1 cellular context compared by ENCODE assay signal in genomic region chr1:182262425-182262824, GRCh38.
TF ChIP-seq lines count a peak whose summit lies in the region.

No MANE protein-coding gene starts in this region.

TF ChIP-seq in K562, 482 proteins besides CTCF, POLR2A, EP300 and RAD21 (continued from another document and continues in another):
- no peak for TF ChIP-seq TFAM (CRISPR knock-in tag; conservative IDR thresholded peaks at IDR 0.05)
- TF ChIP-seq ZFX (CRISPR knock-in tag; IDR thresholded peaks at IDR 0.05), result no peak
- no peak for TF ChIP-seq RBM25 (IDR thresholded peaks at IDR 0.05; ENCODE audit: low read depth, low read length, severe bottlenecking)
- no peak for TF ChIP-seq MIER1 (IDR thresholded peaks at IDR 0.05; ENCODE audit: low read depth)
- no peak for TF ChIP-seq KDM4B (IDR thresholded peaks at IDR 0.05; ENCODE audit: borderline replicate concordance in 2 of 2, low read depth in 1 of 2)
- TF ChIP-seq ZNF436 (CRISPR knock-in tag; IDR thresholded peaks at IDR 0.05), result no peak
- TF ChIP-seq ELF1 (tag; IDR thresholded peaks at IDR 0.05), result no peak
- TF ChIP-seq SOX6 (IDR thresholded peaks at IDR 0.05), result peak; percentile 44; the same call in 1 of the 2 replicates
- no peak for TF ChIP-seq KAT8 (IDR thresholded peaks at IDR 0.05; ENCODE audit: low read depth)
- peak; percentile 87 for TF ChIP-seq DPF2 (IDR thresholded peaks at IDR 0.05)
- no peak for TF ChIP-seq ZNF507 (tag; conservative IDR thresholded peaks at IDR 0.05)
- no peak for TF ChIP-seq PCBP2 (IDR thresholded peaks at IDR 0.05; ENCODE audit: low read depth, low read length, poor library complexity, severe bottlenecking)
- no peak for TF ChIP-seq ZC3H11A (IDR thresholded peaks at IDR 0.05; ENCODE audit: low read depth, low read length)
- TF ChIP-seq EGR1 (conservative IDR thresholded peaks at IDR 0.05), result no peak
- TF ChIP-seq PTTG1 (tag; IDR thresholded peaks at IDR 0.05; ENCODE audit: low read depth), result no peak
- TF ChIP-seq NFATC3 (IDR thresholded peaks at IDR 0.05), result no peak
- TF ChIP-seq KLF1 (tag; IDR thresholded peaks at IDR 0.05), result no peak
- no peak for TF ChIP-seq ZNF280B (CRISPR knock-in tag; IDR thresholded peaks at IDR 0.05)
- no peak for TF ChIP-seq POLR2B (IDR thresholded peaks at IDR 0.05; ENCODE audit: low read depth, partially characterized antibody)
- no peak for TF ChIP-seq RBFOX2 (IDR thresholded peaks at IDR 0.05; ENCODE audit: low read depth, low read length)
- TF ChIP-seq ZC3H4 (CRISPR knock-in tag; IDR thresholded peaks at IDR 0.05; ENCODE audit: borderline replicate concordance), result no peak
- TF ChIP-seq POU5F1 (IDR thresholded peaks at IDR 0.05; ENCODE audit: borderline replicate concordance, low read depth, low read length, partially characterized antibody), result no peak
- TF ChIP-seq GATAD2B (IDR thresholded peaks at IDR 0.05; ENCODE audit: borderline replicate concordance), result no peak; the same call in 1 of the 2 replicates
- TF ChIP-seq SRSF3 (IDR thresholded peaks at IDR 0.05; ENCODE audit: insufficient read depth, low read length), result no peak
- no peak for TF ChIP-seq NRF1 (conservative IDR thresholded peaks at IDR 0.05 in 1 of 2, IDR thresholded peaks at IDR 0.05 in 1 of 2)
- TF ChIP-seq, protein P1, sequence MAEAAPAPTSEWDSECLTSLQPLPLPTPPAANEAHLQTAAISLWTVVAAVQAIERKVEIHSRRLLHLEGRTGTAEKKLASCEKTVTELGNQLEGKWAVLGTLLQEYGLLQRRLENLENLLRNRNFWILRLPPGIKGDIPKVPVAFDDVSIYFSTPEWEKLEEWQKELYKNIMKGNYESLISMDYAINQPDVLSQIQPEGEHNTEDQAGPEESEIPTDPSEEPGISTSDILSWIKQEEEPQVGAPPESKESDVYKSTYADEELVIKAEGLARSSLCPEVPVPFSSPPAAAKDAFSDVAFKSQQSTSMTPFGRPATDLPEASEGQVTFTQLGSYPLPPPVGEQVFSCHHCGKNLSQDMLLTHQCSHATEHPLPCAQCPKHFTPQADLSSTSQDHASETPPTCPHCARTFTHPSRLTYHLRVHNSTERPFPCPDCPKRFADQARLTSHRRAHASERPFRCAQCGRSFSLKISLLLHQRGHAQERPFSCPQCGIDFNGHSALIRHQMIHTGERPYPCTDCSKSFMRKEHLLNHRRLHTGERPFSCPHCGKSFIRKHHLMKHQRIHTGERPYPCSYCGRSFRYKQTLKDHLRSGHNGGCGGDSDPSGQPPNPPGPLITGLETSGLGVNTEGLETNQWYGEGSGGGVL (CRISPR knock-in tag; IDR thresholded peaks at IDR 0.05), result no peak
- TF ChIP-seq MLX (CRISPR knock-in tag; conservative IDR thresholded peaks at IDR 0.05), result no peak
- TF ChIP-seq CEBPB (tag; IDR thresholded peaks at IDR 0.05), result no peak
- TF ChIP-seq EHMT2 (IDR thresholded peaks at IDR 0.05), result peak; percentile 47; the same call in 1 of the 2 replicates
- TF ChIP-seq ZNF311 (CRISPR knock-in tag; IDR thresholded peaks at IDR 0.05), result no peak
- no peak for TF ChIP-seq SMAD2 (IDR thresholded peaks at IDR 0.05; ENCODE audit: low read depth, low read length)
- no peak for TF ChIP-seq HBP1 (CRISPR knock-in tag; IDR thresholded peaks at IDR 0.05)
- TF ChIP-seq TRIM24 (IDR thresholded peaks at IDR 0.05), result peak in 1 of 2 experiments; percentile 35; a peak in 1 of 4 replicates
- no peak for TF ChIP-seq ZSCAN29 (IDR thresholded peaks at IDR 0.05)
- TF ChIP-seq, protein P2, sequence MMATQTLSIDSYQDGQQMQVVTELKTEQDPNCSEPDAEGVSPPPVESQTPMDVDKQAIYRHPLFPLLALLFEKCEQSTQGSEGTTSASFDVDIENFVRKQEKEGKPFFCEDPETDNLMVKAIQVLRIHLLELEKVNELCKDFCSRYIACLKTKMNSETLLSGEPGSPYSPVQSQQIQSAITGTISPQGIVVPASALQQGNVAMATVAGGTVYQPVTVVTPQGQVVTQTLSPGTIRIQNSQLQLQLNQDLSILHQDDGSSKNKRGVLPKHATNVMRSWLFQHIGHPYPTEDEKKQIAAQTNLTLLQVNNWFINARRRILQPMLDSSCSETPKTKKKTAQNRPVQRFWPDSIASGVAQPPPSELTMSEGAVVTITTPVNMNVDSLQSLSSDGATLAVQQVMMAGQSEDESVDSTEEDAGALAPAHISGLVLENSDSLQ (IDR thresholded peaks at IDR 0.05), result peak; percentile 77
- TF ChIP-seq KDM1A (IDR thresholded peaks at IDR 0.05), result peak; percentile 41 to 69; a peak in 1 of 4 replicates
- TF ChIP-seq ZNF324 (CRISPR knock-in tag; IDR thresholded peaks at IDR 0.05), result no peak
- TF ChIP-seq ZNF124 (CRISPR knock-in tag; IDR thresholded peaks at IDR 0.05), result no peak
- TF ChIP-seq ZNF12 (CRISPR knock-in tag; IDR thresholded peaks at IDR 0.05), result no peak
- TF ChIP-seq, protein P3, sequence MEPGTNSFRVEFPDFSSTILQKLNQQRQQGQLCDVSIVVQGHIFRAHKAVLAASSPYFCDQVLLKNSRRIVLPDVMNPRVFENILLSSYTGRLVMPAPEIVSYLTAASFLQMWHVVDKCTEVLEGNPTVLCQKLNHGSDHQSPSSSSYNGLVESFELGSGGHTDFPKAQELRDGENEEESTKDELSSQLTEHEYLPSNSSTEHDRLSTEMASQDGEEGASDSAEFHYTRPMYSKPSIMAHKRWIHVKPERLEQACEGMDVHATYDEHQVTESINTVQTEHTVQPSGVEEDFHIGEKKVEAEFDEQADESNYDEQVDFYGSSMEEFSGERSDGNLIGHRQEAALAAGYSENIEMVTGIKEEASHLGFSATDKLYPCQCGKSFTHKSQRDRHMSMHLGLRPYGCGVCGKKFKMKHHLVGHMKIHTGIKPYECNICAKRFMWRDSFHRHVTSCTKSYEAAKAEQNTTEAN (CRISPR knock-in tag; IDR thresholded peaks at IDR 0.05), result no peak
- no peak for TF ChIP-seq HNRNPH1 (optimal IDR thresholded peaks at IDR 0.05; ENCODE audit: low read depth, low read length)
- TF ChIP-seq RCOR1 (IDR thresholded peaks at IDR 0.05; ENCODE audit: borderline replicate concordance in 1 of 2, low read depth in 2 of 2, low read length in 2 of 2), result peak in 1 of 2 experiments; percentile 69; a peak in 2 of 4 replicates
- TF ChIP-seq, protein P4, sequence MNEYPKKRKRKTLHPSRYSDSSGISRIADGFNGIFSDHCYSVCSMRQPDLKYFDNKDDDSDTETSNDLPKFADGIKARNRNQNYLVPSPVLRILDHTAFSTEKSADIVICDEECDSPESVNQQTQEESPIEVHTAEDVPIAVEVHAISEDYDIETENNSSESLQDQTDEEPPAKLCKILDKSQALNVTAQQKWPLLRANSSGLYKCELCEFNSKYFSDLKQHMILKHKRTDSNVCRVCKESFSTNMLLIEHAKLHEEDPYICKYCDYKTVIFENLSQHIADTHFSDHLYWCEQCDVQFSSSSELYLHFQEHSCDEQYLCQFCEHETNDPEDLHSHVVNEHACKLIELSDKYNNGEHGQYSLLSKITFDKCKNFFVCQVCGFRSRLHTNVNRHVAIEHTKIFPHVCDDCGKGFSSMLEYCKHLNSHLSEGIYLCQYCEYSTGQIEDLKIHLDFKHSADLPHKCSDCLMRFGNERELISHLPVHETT (CRISPR knock-in tag; conservative IDR thresholded peaks at IDR 0.05 in 1 of 2, IDR thresholded peaks at IDR 0.05 in 1 of 2), result no peak
- TF ChIP-seq CHCHD3 (CRISPR knock-in tag; IDR thresholded peaks at IDR 0.05), result no peak
- TF ChIP-seq ZNF445 (CRISPR knock-in tag; IDR thresholded peaks at IDR 0.05; ENCODE audit: low read depth), result no peak
- TF ChIP-seq ETV6 (IDR thresholded peaks at IDR 0.05; ENCODE audit: borderline replicate concordance in 1 of 2, low read depth in 2 of 2, low read length in 1 of 2), result no peak
- no peak for TF ChIP-seq ETV6 (CRISPR knock-in tag; IDR thresholded peaks at IDR 0.05; ENCODE audit: borderline replicate concordance)
- TF ChIP-seq BRD9 (IDR thresholded peaks at IDR 0.05; ENCODE audit: low read depth, partially characterized antibody), result no peak
- no peak for TF ChIP-seq ZNF3 (CRISPR knock-in tag; IDR thresholded peaks at IDR 0.05)
- no peak for TF ChIP-seq ZFPM2 (CRISPR knock-in tag; IDR thresholded peaks at IDR 0.05)
- TF ChIP-seq SPI1 (IDR thresholded peaks at IDR 0.05; ENCODE audit: borderline replicate concordance, low read depth, low read length), result peak; percentile 66
- TF ChIP-seq FUS (optimal IDR thresholded peaks at IDR 0.05; ENCODE audit: low read depth, low read length), result no peak
- TF ChIP-seq CBX2 (IDR thresholded peaks at IDR 0.05; ENCODE audit: insufficient read depth, low read length, poor library complexity, severe bottlenecking), result no peak
- no peak for TF ChIP-seq ZBTB1 (CRISPR knock-in tag; IDR thresholded peaks at IDR 0.05; ENCODE audit: borderline replicate concordance, low read depth)
- TF ChIP-seq MXD1 (CRISPR knock-in tag; IDR thresholded peaks at IDR 0.05; ENCODE audit: borderline replicate concordance, poor library complexity, severe bottlenecking), result no peak
- TF ChIP-seq KAT7 (CRISPR knock-in tag; IDR thresholded peaks at IDR 0.05; ENCODE audit: borderline replicate concordance), result no peak
- TF ChIP-seq HLTF (IDR thresholded peaks at IDR 0.05), result no peak
- no peak for TF ChIP-seq CREB5 (CRISPR knock-in tag; IDR thresholded peaks at IDR 0.05)
- TF ChIP-seq ZNF830 (CRISPR knock-in tag; IDR thresholded peaks at IDR 0.05), result no peak
- no peak for TF ChIP-seq KLF13 (tag; IDR thresholded peaks at IDR 0.05; ENCODE audit: borderline replicate concordance, low read depth)
- TF ChIP-seq GATA2 (CRISPR knock-in tag; IDR thresholded peaks at IDR 0.05), result 0 out of 2 replicates have a peak, but pooled peaks have one; percentile 29
- TF ChIP-seq FOXJ2 (tag; IDR thresholded peaks at IDR 0.05), result no peak
- TF ChIP-seq ZNF589 (CRISPR knock-in tag; IDR thresholded peaks at IDR 0.05; ENCODE audit: low read depth), result no peak
- no peak for TF ChIP-seq ZNF165 (CRISPR knock-in tag; IDR thresholded peaks at IDR 0.05; ENCODE audit: borderline replicate concordance)
- TF ChIP-seq ZNF197 (CRISPR knock-in tag; IDR thresholded peaks at IDR 0.05; ENCODE audit: low read depth), result no peak
- TF ChIP-seq GTF2B (IDR thresholded peaks at IDR 0.05; ENCODE audit: extremely low read depth, insufficient read length), result no peak
- TF ChIP-seq, protein P5, sequence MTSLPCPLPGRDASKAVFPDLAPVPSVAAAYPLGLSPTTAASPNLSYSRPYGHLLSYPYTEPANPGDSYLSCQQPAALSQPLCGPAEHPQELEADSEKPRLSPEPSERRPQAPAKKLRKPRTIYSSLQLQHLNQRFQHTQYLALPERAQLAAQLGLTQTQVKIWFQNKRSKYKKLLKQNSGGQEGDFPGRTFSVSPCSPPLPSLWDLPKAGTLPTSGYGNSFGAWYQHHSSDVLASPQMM (CRISPR knock-in tag; IDR thresholded peaks at IDR 0.05), result no peak
- TF ChIP-seq SMARCE1 (IDR thresholded peaks at IDR 0.05), result peak; percentile 63; the same call in 1 of the 2 replicates
- no peak for TF ChIP-seq SAFB (IDR thresholded peaks at IDR 0.05; ENCODE audit: borderline replicate concordance, low read depth, low read length)
